In genomic region chr4:188454573-188454972, GRCh38 we compare ENCODE assay signal across 21 cellular contexts.
"Had no signal": no experiment of that assay in that cellular context is flagged by ENCODE, and none has a peak within 500 bp of the region (broad histone marks: within the 10 kb centered on the region; RNA-seq: fewer than 3 reads in every experiment).

No MANE protein-coding gene starts in this region.

- H3K27me3 Mint-ChIP-seq: dendritic cell treated with granulocyte-macrophage colony-stimulating factor and Interleukin-4, amounts not matched to agents 40 ng/mL and 50 ng/mL, for 4 days; effector memory CD8-positive, alpha-beta T cell; memory B cell; naive B cell had no signal

- H3K4me3 Mint-ChIP-seq: dendritic cell treated with granulocyte-macrophage colony-stimulating factor and Interleukin-4, amounts not matched to agents 40 ng/mL and 50 ng/mL, for 4 days; effector memory CD8-positive, alpha-beta T cell; immature natural killer cell; memory B cell; nephron progenitor cell; stimulated activated effector memory CD8-positive, alpha-beta T cell treated with anti-CD3 and anti-CD28 coated beads, Interleukin-12 subunit alpha, Interleukin-12 subunit beta, amount 100 ng/mL, for 72 hours had no signal

- H3K4me3 ChIP-seq: esophagus squamous epithelium, left lung, lower lobe of right lung, ovary, smooth muscle cell, tibial artery, upper lobe of left lung, uterus had no signal

- H3K4me1 ChIP-seq: esophagus squamous epithelium, left lung, lower lobe of right lung, right atrium auricular region, tibial artery, upper lobe of left lung, uterus had no signal

- DNase-seq: effector memory CD8-positive, alpha-beta T cell; esophagus squamous epithelium; foreskin fibroblast; immature natural killer cell; left lung; lower lobe of right lung; midbrain; naive B cell; nephron progenitor cell; ovary; stimulated activated CD4-positive, alpha-beta T cell treated with anti-CD3 and anti-CD28 coated beads, Interleukin-2, amount 100 ng/mL, for 48 hours; stimulated activated CD8-positive, alpha-beta memory T cell treated with anti-CD3 and anti-CD28 coated beads, Interleukin-4, amount 100 ng/mL, for 48 hours; stimulated activated naive CD8-positive, alpha-beta T cell treated with anti-CD3 and anti-CD28 coated beads, Interleukin-15, Interleukin-2, amounts not matched to agents 100 U/mL and 50 U/mL, for 24 hours; tibial artery; upper lobe of left lung; uterus had no signal

- H3K4me2 ChIP-seq: smooth muscle cell had no signal

- ATAC-seq: effector memory CD8-positive, alpha-beta T cell; left lung; lower lobe of right lung; stimulated activated effector memory CD8-positive, alpha-beta T cell treated with anti-CD3 and anti-CD28 coated beads, Interleukin-12 subunit alpha, Interleukin-12 subunit beta, amount 100 ng/mL, for 72 hours; stimulated activated naive CD8-positive, alpha-beta T cell treated with anti-CD3 and anti-CD28 coated beads, Interleukin-15, Interleukin-2, amounts not matched to agents 100 U/mL and 50 U/mL, for 24 hours had no signal

- H3K36me3 ChIP-seq: esophagus squamous epithelium, left lung, lower lobe of right lung, ovary, right atrium auricular region, tibial artery, upper lobe of left lung, uterus had no signal

- H3K4me1 Mint-ChIP-seq: immature natural killer cell; memory B cell; naive B cell; nephron progenitor cell; stimulated activated effector memory CD8-positive, alpha-beta T cell treated with anti-CD3 and anti-CD28 coated beads, Interleukin-12 subunit alpha, Interleukin-12 subunit beta, amount 100 ng/mL, for 72 hours had no signal

- H3K27ac Mint-ChIP-seq: dendritic cell treated with granulocyte-macrophage colony-stimulating factor and Interleukin-4, amounts not matched to agents 40 ng/mL and 50 ng/mL, for 4 days; effector memory CD8-positive, alpha-beta T cell; immature natural killer cell; memory B cell; naive B cell; nephron progenitor cell; stimulated activated effector memory CD8-positive, alpha-beta T cell treated with anti-CD3 and anti-CD28 coated beads, Interleukin-12 subunit alpha, Interleukin-12 subunit beta, amount 100 ng/mL, for 72 hours had no signal

- H3K27me3 ChIP-seq: esophagus squamous epithelium, left lung, ovary, right atrium auricular region, tibial artery, upper lobe of left lung, uterus had no signal

- H3K36me3 Mint-ChIP-seq: memory B cell; naive B cell; stimulated activated effector memory CD8-positive, alpha-beta T cell treated with anti-CD3 and anti-CD28 coated beads, Interleukin-12 subunit alpha, Interleukin-12 subunit beta, amount 100 ng/mL, for 72 hours had no signal

- H3K27ac ChIP-seq: esophagus squamous epithelium, left lung, lower lobe of right lung, ovary, right atrium auricular region, tibial artery, upper lobe of left lung, uterus had no signal

- H3K9me3 ChIP-seq: esophagus squamous epithelium, lower lobe of right lung, ovary, right atrium auricular region, tibial artery, upper lobe of left lung, uterus had no signal
